1 cellular context compared by ENCODE assay signal in genomic region chr2:97957432-97958183, GRCh38.
TF ChIP-seq lines count a peak whose summit lies in the region.

No MANE protein-coding gene starts in this region.

TF ChIP-seq in H1, 55 proteins besides CTCF, POLR2A, EP300 and RAD21 (continued from another document):
- no peak for TF ChIP-seq SIX5 (IDR thresholded peaks at IDR 0.05; ENCODE audit: low read depth, low read length)
- no peak for TF ChIP-seq POLR2AphosphoS5 (IDR thresholded peaks at IDR 0.05; ENCODE audit: low read depth, low read length)
- no peak for TF ChIP-seq RNF2 (IDR thresholded peaks at IDR 0.05; ENCODE audit: borderline replicate concordance, low read depth, low read length, missing control alignments, poor library complexity, severe bottlenecking)
- TF ChIP-seq TAF7 (optimal IDR thresholded peaks at IDR 0.05; ENCODE audit: borderline replicate concordance, low read depth, low read length): no peak
